1 cellular context compared by ENCODE assay signal in the genomic region with DNA sequence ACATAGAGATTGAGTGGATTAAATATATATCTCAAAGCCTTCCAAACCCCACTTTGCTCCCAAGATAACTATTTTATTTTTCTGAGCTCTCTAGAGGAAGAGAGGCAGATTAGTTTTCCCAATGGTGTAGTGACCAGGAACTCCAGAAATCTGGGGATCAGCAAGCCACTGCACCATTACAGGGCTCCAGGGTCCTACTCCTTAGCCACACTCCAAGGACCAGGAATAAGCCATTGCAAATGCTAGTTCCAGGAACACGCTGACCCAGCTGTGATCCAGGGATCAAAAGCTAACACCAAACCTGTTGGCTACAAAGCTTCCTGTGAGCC.
TF ChIP-seq lines count a peak whose summit lies in the region.

No MANE protein-coding gene starts in this region.

TF ChIP-seq in K562, 482 proteins besides CTCF, POLR2A, EP300 and RAD21 (continued from another document and continues in another):
- TF ChIP-seq MCM2 (IDR thresholded peaks at IDR 0.05; ENCODE audit: low read depth) (no peak), RBM14 (IDR thresholded peaks at IDR 0.05; ENCODE audit: borderline replicate concordance, insufficient read depth, low read depth, low read length) (no peak), HIVEP1 (CRISPR knock-in tag; IDR thresholded peaks at IDR 0.05) (peak; percentile 21; the same call in 1 of the 2 replicates), GTF2F1 (IDR thresholded peaks at IDR 0.05; ENCODE audit: low read depth, low read length) (no peak), RBM22 (IDR thresholded peaks at IDR 0.05; ENCODE audit: low read depth, low read length, poor library complexity, severe bottlenecking) (no peak), GATAD2A (IDR thresholded peaks at IDR 0.05) (no peak), ZNF212 (CRISPR knock-in tag; IDR thresholded peaks at IDR 0.05) (peak; percentile 60; the same call in 1 of the 2 replicates), FOXM1 (IDR thresholded peaks at IDR 0.05; ENCODE audit: low read depth) (no peak), FOXM1 (CRISPR knock-in tag; IDR thresholded peaks at IDR 0.05; ENCODE audit: low read depth) (peak; percentile 27; the same call in 1 of the 2 replicates), XRCC3 (IDR thresholded peaks at IDR 0.05) (no peak), SMARCC2 (IDR thresholded peaks at IDR 0.05; ENCODE audit: low read depth) (no peak), TARDBP (IDR thresholded peaks at IDR 0.05) (no peak), ERF (CRISPR knock-in tag; IDR thresholded peaks at IDR 0.05) (no peak), ZNF165 (CRISPR knock-in tag; IDR thresholded peaks at IDR 0.05; ENCODE audit: borderline replicate concordance) (no peak), RBBP5 (IDR thresholded peaks at IDR 0.05; ENCODE audit: borderline replicate concordance, insufficient read depth, low read length, poor library complexity, severe bottlenecking) (no peak), KHSRP (IDR thresholded peaks at IDR 0.05) (no peak), RBFOX2 (IDR thresholded peaks at IDR 0.05; ENCODE audit: low read depth, low read length) (no peak), ZNF140 (CRISPR knock-in tag; IDR thresholded peaks at IDR 0.05) (no peak), BCOR (IDR thresholded peaks at IDR 0.05) (no peak), PTBP1 (IDR thresholded peaks at IDR 0.05; ENCODE audit: low read depth, low read length) (no peak), CCNT2 (IDR thresholded peaks at IDR 0.05; ENCODE audit: borderline replicate concordance, extremely low read depth, insufficient read length, low read depth, low read length) (no peak), MTA3 (IDR thresholded peaks at IDR 0.05; ENCODE audit: borderline replicate concordance) (0 out of 2 replicates have a peak, but pooled peaks have one; percentile 10), IRF2 (CRISPR knock-in tag; IDR thresholded peaks at IDR 0.05) (no peak), ZNF584 (CRISPR knock-in tag; IDR thresholded peaks at IDR 0.05; ENCODE audit: low read depth) (no peak), FOXK1 (CRISPR knock-in tag; IDR thresholded peaks at IDR 0.05; ENCODE audit: borderline replicate concordance) (no peak), LARP7 (IDR thresholded peaks at IDR 0.05) (no peak), HMGN3 (IDR thresholded peaks at IDR 0.05; ENCODE audit: borderline replicate concordance, extremely low read depth, insufficient read length, low read depth, low read length) (no peak), PHB (CRISPR knock-in tag; IDR thresholded peaks at IDR 0.05) (no peak), ZEB2 (IDR thresholded peaks at IDR 0.05) (no peak), SRSF9 (IDR thresholded peaks at IDR 0.05; ENCODE audit: borderline replicate concordance, low read depth, low read length) (no peak), HSF4 (CRISPR knock-in tag; IDR thresholded peaks at IDR 0.05; ENCODE audit: borderline replicate concordance) (no peak)
- TF ChIP-seq, protein P1, sequence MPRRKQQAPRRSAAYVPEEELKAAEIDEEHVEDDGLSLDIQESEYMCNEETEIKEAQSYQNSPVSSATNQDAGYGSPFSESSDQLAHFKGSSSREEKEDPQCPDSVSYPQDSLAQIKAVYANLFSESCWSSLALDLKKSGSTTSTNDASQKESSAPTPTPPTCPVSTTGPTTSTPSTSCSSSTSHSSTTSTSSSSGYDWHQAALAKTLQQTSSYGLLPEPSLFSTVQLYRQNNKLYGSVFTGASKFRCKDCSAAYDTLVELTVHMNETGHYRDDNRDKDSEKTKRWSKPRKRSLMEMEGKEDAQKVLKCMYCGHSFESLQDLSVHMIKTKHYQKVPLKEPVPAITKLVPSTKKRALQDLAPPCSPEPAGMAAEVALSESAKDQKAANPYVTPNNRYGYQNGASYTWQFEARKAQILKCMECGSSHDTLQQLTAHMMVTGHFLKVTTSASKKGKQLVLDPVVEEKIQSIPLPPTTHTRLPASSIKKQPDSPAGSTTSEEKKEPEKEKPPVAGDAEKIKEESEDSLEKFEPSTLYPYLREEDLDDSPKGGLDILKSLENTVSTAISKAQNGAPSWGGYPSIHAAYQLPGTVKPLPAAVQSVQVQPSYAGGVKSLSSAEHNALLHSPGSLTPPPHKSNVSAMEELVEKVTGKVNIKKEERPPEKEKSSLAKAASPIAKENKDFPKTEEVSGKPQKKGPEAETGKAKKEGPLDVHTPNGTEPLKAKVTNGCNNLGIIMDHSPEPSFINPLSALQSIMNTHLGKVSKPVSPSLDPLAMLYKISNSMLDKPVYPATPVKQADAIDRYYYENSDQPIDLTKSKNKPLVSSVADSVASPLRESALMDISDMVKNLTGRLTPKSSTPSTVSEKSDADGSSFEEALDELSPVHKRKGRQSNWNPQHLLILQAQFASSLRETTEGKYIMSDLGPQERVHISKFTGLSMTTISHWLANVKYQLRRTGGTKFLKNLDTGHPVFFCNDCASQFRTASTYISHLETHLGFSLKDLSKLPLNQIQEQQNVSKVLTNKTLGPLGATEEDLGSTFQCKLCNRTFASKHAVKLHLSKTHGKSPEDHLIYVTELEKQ (CRISPR knock-in tag; IDR thresholded peaks at IDR 0.05) = 0 out of 2 replicates have a peak, but pooled peaks have one; percentile 2
- TF ChIP-seq, protein P2, sequence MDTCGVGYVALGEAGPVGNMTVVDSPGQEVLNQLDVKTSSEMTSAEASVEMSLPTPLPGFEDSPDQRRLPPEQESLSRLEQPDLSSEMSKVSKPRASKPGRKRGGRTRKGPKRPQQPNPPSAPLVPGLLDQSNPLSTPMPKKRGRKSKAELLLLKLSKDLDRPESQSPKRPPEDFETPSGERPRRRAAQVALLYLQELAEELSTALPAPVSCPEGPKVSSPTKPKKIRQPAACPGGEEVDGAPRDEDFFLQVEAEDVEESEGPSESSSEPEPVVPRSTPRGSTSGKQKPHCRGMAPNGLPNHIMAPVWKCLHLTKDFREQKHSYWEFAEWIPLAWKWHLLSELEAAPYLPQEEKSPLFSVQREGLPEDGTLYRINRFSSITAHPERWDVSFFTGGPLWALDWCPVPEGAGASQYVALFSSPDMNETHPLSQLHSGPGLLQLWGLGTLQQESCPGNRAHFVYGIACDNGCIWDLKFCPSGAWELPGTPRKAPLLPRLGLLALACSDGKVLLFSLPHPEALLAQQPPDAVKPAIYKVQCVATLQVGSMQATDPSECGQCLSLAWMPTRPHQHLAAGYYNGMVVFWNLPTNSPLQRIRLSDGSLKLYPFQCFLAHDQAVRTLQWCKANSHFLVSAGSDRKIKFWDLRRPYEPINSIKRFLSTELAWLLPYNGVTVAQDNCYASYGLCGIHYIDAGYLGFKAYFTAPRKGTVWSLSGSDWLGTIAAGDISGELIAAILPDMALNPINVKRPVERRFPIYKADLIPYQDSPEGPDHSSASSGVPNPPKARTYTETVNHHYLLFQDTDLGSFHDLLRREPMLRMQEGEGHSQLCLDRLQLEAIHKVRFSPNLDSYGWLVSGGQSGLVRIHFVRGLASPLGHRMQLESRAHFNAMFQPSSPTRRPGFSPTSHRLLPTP (IDR thresholded peaks at IDR 0.05; ENCODE audit: borderline replicate concordance, extremely low read depth, insufficient read length) = no peak
- TF ChIP-seq, protein P3, sequence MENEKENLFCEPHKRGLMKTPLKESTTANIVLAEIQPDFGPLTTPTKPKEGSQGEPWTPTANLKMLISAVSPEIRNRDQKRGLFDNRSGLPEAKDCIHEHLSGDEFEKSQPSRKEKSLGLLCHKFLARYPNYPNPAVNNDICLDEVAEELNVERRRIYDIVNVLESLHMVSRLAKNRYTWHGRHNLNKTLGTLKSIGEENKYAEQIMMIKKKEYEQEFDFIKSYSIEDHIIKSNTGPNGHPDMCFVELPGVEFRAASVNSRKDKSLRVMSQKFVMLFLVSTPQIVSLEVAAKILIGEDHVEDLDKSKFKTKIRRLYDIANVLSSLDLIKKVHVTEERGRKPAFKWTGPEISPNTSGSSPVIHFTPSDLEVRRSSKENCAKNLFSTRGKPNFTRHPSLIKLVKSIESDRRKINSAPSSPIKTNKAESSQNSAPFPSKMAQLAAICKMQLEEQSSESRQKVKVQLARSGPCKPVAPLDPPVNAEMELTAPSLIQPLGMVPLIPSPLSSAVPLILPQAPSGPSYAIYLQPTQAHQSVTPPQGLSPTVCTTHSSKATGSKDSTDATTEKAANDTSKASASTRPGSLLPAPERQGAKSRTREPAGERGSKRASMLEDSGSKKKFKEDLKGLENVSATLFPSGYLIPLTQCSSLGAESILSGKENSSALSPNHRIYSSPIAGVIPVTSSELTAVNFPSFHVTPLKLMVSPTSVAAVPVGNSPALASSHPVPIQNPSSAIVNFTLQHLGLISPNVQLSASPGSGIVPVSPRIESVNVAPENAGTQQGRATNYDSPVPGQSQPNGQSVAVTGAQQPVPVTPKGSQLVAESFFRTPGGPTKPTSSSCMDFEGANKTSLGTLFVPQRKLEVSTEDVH (IDR thresholded peaks at IDR 0.05; ENCODE audit: low read depth, partially characterized antibody) = no peak
- TF ChIP-seq, protein P4, sequence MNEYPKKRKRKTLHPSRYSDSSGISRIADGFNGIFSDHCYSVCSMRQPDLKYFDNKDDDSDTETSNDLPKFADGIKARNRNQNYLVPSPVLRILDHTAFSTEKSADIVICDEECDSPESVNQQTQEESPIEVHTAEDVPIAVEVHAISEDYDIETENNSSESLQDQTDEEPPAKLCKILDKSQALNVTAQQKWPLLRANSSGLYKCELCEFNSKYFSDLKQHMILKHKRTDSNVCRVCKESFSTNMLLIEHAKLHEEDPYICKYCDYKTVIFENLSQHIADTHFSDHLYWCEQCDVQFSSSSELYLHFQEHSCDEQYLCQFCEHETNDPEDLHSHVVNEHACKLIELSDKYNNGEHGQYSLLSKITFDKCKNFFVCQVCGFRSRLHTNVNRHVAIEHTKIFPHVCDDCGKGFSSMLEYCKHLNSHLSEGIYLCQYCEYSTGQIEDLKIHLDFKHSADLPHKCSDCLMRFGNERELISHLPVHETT (CRISPR knock-in tag; conservative IDR thresholded peaks at IDR 0.05 in 1 of 2, IDR thresholded peaks at IDR 0.05 in 1 of 2) = no peak
- TF ChIP-seq, protein P5, sequence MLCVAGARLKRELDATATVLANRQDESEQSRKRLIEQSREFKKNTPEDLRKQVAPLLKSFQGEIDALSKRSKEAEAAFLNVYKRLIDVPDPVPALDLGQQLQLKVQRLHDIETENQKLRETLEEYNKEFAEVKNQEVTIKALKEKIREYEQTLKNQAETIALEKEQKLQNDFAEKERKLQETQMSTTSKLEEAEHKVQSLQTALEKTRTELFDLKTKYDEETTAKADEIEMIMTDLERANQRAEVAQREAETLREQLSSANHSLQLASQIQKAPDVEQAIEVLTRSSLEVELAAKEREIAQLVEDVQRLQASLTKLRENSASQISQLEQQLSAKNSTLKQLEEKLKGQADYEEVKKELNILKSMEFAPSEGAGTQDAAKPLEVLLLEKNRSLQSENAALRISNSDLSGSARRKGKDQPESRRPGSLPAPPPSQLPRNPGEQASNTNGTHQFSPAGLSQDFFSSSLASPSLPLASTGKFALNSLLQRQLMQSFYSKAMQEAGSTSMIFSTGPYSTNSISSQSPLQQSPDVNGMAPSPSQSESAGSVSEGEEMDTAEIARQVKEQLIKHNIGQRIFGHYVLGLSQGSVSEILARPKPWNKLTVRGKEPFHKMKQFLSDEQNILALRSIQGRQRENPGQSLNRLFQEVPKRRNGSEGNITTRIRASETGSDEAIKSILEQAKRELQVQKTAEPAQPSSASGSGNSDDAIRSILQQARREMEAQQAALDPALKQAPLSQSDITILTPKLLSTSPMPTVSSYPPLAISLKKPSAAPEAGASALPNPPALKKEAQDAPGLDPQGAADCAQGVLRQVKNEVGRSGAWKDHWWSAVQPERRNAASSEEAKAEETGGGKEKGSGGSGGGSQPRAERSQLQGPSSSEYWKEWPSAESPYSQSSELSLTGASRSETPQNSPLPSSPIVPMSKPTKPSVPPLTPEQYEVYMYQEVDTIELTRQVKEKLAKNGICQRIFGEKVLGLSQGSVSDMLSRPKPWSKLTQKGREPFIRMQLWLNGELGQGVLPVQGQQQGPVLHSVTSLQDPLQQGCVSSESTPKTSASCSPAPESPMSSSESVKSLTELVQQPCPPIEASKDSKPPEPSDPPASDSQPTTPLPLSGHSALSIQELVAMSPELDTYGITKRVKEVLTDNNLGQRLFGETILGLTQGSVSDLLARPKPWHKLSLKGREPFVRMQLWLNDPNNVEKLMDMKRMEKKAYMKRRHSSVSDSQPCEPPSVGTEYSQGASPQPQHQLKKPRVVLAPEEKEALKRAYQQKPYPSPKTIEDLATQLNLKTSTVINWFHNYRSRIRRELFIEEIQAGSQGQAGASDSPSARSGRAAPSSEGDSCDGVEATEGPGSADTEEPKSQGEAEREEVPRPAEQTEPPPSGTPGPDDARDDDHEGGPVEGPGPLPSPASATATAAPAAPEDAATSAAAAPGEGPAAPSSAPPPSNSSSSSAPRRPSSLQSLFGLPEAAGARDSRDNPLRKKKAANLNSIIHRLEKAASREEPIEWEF (CRISPR knock-in tag; IDR thresholded peaks at IDR 0.05) = peak; percentile 44; the same call in 1 of the 2 replicates
- TF ChIP-seq, protein P6, sequence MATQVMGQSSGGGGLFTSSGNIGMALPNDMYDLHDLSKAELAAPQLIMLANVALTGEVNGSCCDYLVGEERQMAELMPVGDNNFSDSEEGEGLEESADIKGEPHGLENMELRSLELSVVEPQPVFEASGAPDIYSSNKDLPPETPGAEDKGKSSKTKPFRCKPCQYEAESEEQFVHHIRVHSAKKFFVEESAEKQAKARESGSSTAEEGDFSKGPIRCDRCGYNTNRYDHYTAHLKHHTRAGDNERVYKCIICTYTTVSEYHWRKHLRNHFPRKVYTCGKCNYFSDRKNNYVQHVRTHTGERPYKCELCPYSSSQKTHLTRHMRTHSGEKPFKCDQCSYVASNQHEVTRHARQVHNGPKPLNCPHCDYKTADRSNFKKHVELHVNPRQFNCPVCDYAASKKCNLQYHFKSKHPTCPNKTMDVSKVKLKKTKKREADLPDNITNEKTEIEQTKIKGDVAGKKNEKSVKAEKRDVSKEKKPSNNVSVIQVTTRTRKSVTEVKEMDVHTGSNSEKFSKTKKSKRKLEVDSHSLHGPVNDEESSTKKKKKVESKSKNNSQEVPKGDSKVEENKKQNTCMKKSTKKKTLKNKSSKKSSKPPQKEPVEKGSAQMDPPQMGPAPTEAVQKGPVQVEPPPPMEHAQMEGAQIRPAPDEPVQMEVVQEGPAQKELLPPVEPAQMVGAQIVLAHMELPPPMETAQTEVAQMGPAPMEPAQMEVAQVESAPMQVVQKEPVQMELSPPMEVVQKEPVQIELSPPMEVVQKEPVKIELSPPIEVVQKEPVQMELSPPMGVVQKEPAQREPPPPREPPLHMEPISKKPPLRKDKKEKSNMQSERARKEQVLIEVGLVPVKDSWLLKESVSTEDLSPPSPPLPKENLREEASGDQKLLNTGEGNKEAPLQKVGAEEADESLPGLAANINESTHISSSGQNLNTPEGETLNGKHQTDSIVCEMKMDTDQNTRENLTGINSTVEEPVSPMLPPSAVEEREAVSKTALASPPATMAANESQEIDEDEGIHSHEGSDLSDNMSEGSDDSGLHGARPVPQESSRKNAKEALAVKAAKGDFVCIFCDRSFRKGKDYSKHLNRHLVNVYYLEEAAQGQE (CRISPR knock-in tag; IDR thresholded peaks at IDR 0.05; ENCODE audit: low read depth) = no peak
- TF ChIP-seq, protein P7, sequence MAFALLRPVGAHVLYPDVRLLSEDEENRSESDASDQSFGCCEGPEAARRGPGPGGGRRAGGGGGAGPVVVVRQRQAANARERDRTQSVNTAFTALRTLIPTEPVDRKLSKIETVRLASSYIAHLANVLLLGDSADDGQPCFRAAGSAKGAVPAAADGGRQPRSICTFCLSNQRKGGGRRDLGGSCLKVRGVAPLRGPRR (CRISPR knock-in tag; IDR thresholded peaks at IDR 0.05) = no peak
- TF ChIP-seq, protein P8, sequence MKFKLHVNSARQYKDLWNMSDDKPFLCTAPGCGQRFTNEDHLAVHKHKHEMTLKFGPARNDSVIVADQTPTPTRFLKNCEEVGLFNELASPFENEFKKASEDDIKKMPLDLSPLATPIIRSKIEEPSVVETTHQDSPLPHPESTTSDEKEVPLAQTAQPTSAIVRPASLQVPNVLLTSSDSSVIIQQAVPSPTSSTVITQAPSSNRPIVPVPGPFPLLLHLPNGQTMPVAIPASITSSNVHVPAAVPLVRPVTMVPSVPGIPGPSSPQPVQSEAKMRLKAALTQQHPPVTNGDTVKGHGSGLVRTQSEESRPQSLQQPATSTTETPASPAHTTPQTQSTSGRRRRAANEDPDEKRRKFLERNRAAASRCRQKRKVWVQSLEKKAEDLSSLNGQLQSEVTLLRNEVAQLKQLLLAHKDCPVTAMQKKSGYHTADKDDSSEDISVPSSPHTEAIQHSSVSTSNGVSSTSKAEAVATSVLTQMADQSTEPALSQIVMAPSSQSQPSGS (CRISPR knock-in tag; IDR thresholded peaks at IDR 0.05) = no peak
